Comparison of ENCODE assay signal across 10 cellular contexts in genomic region chr13:51230473-51231105, GRCh38. TPM values are rescaled to one million over a fixed set of nuclear protein-coding genes. Genes with fewer than 3 reads are reported as not detected.
A peak's percentile ranks its signal among the peaks of the same experiment; 100 is the strongest.
DNase-seq lines count a peak whose midpoint lies in the region; ATAC-seq and TF ChIP-seq lines count a peak whose summit lies in the region.
"Had no signal": no experiment of that assay in that cellular context is flagged by ENCODE, and none has a peak within 500 bp of the region (broad histone marks: within the 10 kb centered on the region; RNA-seq: fewer than 3 reads in every experiment).

No MANE protein-coding gene starts in this region.

- no peak for TF ChIP-seq EP300 in upper lobe of left lung (IDR thresholded peaks at IDR 0.05)

- CTCF ChIA-PET in activated CD4-positive, alpha-beta memory T cell treated with anti-CD3 and anti-CD28 coated beads for 36 hours (lab: Charles Lee): interaction anchor here (0.9 to 1.3 kb wide), 2 partner anchors 55 to 56 kb away, joined by 3 to 8 read pairs; no protein-coding TSS in a partner anchor

- intact Hi-C loops in activated CD4-positive, alpha-beta memory T cell treated with anti-CD3 and anti-CD28 coated beads for 36 hours (cut with micrococcal nuclease): no loop called here

- H3K9ac ChIP-seq in mucosa of stomach (ENCODE audit: low read length): peak overlapping the region; percentile 12

- TF ChIP-seq POLR2A in upper lobe of left lung (IDR thresholded peaks at IDR 0.05): no peak

- H3K9me3 ChIP-seq in mucosa of stomach (ENCODE audit: control insufficient read depth, low read length) (no peaks in the 10 kb centered on the region), upper lobe of left lung (no peaks in the 10 kb centered on the region)

- peaks cover 35% of the 10 kb centered on the region for H3K27me3 Mint-ChIP-seq in T-helper 2 cell treated with Interferon-gamma antibody and Interleukin-4, amounts not matched to agents 5 μg/mL and 100 μg/mL, for 36 hours (ENCODE audit: low read depth)
- H3K27me3 Mint-ChIP-seq in activated CD4-positive, alpha-beta memory T cell treated with anti-CD3 and anti-CD28 coated beads for 36 hours: peaks cover 34% of the 10 kb centered on the region

- H3K27me3 ChIP-seq in mucosa of stomach (ENCODE audit: control insufficient read depth, insufficient read depth, low read length): no peaks in the 10 kb centered on the region
- no peaks in the 10 kb centered on the region for H3K27me3 ChIP-seq in upper lobe of left lung

- WGBS in upper lobe of left lung, 2 donors: 20 to 23% methylated on average over 8 of the region's 8 CpGs

- POLR2A ChIA-PET in activated CD4-positive, alpha-beta memory T cell treated with anti-CD3 and anti-CD28 coated beads for 36 hours (lab: Charles Lee): no interaction called here

- H3K4me3 ChIP-seq in mucosa of stomach (ENCODE audit: low read length) (no peak overlapping the region), upper lobe of left lung (peak overlapping the region in 3 of 4 donors; percentile 9 to 23 (median 23))

- no peak for DNase-seq in T-helper 2 cell treated with Interferon-gamma antibody and Interleukin-4, amounts not matched to agents 5 μg/mL and 100 μg/mL, for 36 hours (ENCODE audit: low spot score)
- DNase-seq in T-helper 2 cell: no peak
- peak; percentile 58 for DNase-seq in fibroblast of gingiva (ENCODE audit: low read depth)
- peak in 1 of 2 donors; percentile 39 for DNase-seq in upper lobe of left lung
- DNase-seq in A172 (ENCODE audit: low spot score): no peak
- DNase-seq in GM20000 (ENCODE audit: low spot score): no peak
- DNase-seq in activated CD4-positive, alpha-beta memory T cell treated with anti-CD3 and anti-CD28 coated beads for 36 hours: no peak
- DNase-seq: cerebellar nuclear complex, NCI-H2029 treated with DMSO at 0.1 percent for 48 hours had no signal

- no peaks in the 10 kb centered on the region for H3K9me3 Mint-ChIP-seq in T-helper 2 cell treated with Interferon-gamma antibody and Interleukin-4, amounts not matched to agents 5 μg/mL and 100 μg/mL, for 36 hours
- no peaks in the 10 kb centered on the region for H3K9me3 Mint-ChIP-seq in activated CD4-positive, alpha-beta memory T cell treated with anti-CD3 and anti-CD28 coated beads for 36 hours

- no peaks in the 10 kb centered on the region for H3K36me3 ChIP-seq in mucosa of stomach (ENCODE audit: control insufficient read depth, insufficient read depth, low read length)
- no peaks in the 10 kb centered on the region for H3K36me3 ChIP-seq in upper lobe of left lung

- TF ChIP-seq CTCF in upper lobe of left lung (IDR thresholded peaks at IDR 0.05) (no peak), GM20000 (IDR thresholded peaks at IDR 0.05; ENCODE audit: extremely low read depth, missing control alignments) (no peak)

- no peaks in the 10 kb centered on the region for H3K36me3 Mint-ChIP-seq in T-helper 2 cell treated with Interferon-gamma antibody and Interleukin-4, amounts not matched to agents 5 μg/mL and 100 μg/mL, for 36 hours (ENCODE audit: low read depth)
- H3K36me3 Mint-ChIP-seq in activated CD4-positive, alpha-beta memory T cell treated with anti-CD3 and anti-CD28 coated beads for 36 hours: no peaks in the 10 kb centered on the region

- H3K27ac ChIP-seq in upper lobe of left lung: peak overlapping the region; percentile 18 to 82 (median 28)

- peak overlapping the region; percentile 59 for H3K4me3 Mint-ChIP-seq in T-helper 2 cell treated with Interferon-gamma antibody and Interleukin-4, amounts not matched to agents 5 μg/mL and 100 μg/mL, for 36 hours
- H3K4me3 Mint-ChIP-seq in activated CD4-positive, alpha-beta memory T cell treated with anti-CD3 and anti-CD28 coated beads for 36 hours: no peak overlapping the region

- H3K4me1 Mint-ChIP-seq in T-helper 2 cell treated with Interferon-gamma antibody and Interleukin-4, amounts not matched to agents 5 μg/mL and 100 μg/mL, for 36 hours (ENCODE audit: low read depth): no peaks in the 10 kb centered on the region
- H3K4me1 Mint-ChIP-seq in activated CD4-positive, alpha-beta memory T cell treated with anti-CD3 and anti-CD28 coated beads for 36 hours (ENCODE audit: low read depth): no peaks in the 10 kb centered on the region

- peak in 1 of 2 donors; percentile 77 for ATAC-seq in upper lobe of left lung (ENCODE audit: low FRiP score in 2 of 2)

- H3K27ac Mint-ChIP-seq in T-helper 2 cell treated with Interferon-gamma antibody and Interleukin-4, amounts not matched to agents 5 μg/mL and 100 μg/mL, for 36 hours: no peak overlapping the region
- no peak overlapping the region for H3K27ac Mint-ChIP-seq in activated CD4-positive, alpha-beta memory T cell treated with anti-CD3 and anti-CD28 coated beads for 36 hours

- no peaks in the 10 kb centered on the region for H3K4me1 ChIP-seq in mucosa of stomach (ENCODE audit: control insufficient read depth, insufficient read depth, low read length)
- H3K4me1 ChIP-seq in upper lobe of left lung: peaks cover under 1 to 13% (median 9%) of the 10 kb centered on the region in 4 donors

RNA-seq across cellular contexts. Expression of gene FAM124A, which starts 8.4 kb away (rescaled TPM):
- 1 to 10 TPM; 2.3 to 7.1 (median 3.8) TPM for total RNA-seq in upper lobe of left lung
- total RNA-seq in A172 (2014; rRNA removed; shearing (Covaris generic)): 2.8 and 4.0 TPM in 2 replicates
- under 1 TPM; 0.15 to 0.24 TPM for total RNA-seq in activated CD4-positive, alpha-beta memory T cell treated with anti-CD3 and anti-CD28 coated beads for 36 hours
